ENCODE assay signal across 26 cellular contexts in genomic region chr15:43928152-43928551, GRCh38.
DNase-seq lines count a peak whose midpoint lies in the region; ATAC-seq and TF ChIP-seq lines count a peak whose summit lies in the region.
"Had no signal": no experiment of that assay in that cellular context is flagged by ENCODE, and none has a peak within 500 bp of the region (broad histone marks: within the 10 kb centered on the region; RNA-seq: fewer than 3 reads in every experiment).

No MANE protein-coding gene starts in this region.

- H3K27ac ChIP-seq in GM23338 (ENCODE audit: low read depth), result peak overlapping the region; percentile 83
- H3K27ac ChIP-seq in HUES64 (ENCODE audit: low read depth, low read length), result peak overlapping the region; percentile 79
- H3K27ac ChIP-seq in mesendoderm (ENCODE audit: low read depth, low read length), result no peak overlapping the region
- H3K27ac ChIP-seq in CD8-positive, alpha-beta T cell (ENCODE audit: low read depth, low read length), result no peak overlapping the region
- H3K27ac ChIP-seq: BLaER1 treated with 17β-estradiol and CSF1 and Interleukin-3, amounts not matched to agents 10 nM and 100 nM; PC-9; SJCRH30 had no signal

- no peak overlapping the region for H4K8ac ChIP-seq in mesendoderm (ENCODE audit: low read depth, low read length)

- H3K9me2 ChIP-seq in GM23338 (ENCODE audit: insufficient read depth), result peaks cover 8% of the 10 kb centered on the region; the same call in 1 of the 2 replicates

- no peak for TF ChIP-seq CTCF in GM23338 (conservative IDR thresholded peaks at IDR 0.05; ENCODE audit: low read depth in 2 of 2)
- no peak for TF ChIP-seq CTCF in CD8-positive, alpha-beta T cell (IDR thresholded peaks at IDR 0.05)

- no peak overlapping the region for H3K4ac ChIP-seq in mesendoderm (ENCODE audit: low read depth, low read length)

- no peak overlapping the region for H3K56ac ChIP-seq in mesendoderm (ENCODE audit: low read length)

- no peaks in the 10 kb centered on the region for H3K36me3 ChIP-seq in GM23338 (ENCODE audit: insufficient read depth)
- H3K36me3 ChIP-seq in HUES64 (ENCODE audit: insufficient read depth, low read length), result no peaks in the 10 kb centered on the region
- H3K36me3 ChIP-seq in mesendoderm (ENCODE audit: control insufficient read depth, insufficient read depth, low read length), result no peaks in the 10 kb centered on the region
- no peaks in the 10 kb centered on the region for H3K36me3 ChIP-seq in CD8-positive, alpha-beta T cell (ENCODE audit: insufficient read depth, low read length)
- H3K36me3 ChIP-seq: BLaER1 treated with 17β-estradiol and CSF1 and Interleukin-3, amounts not matched to agents 10 nM and 100 nM; HAP-1; SJCRH30 had no signal

- H2BK15ac ChIP-seq in mesendoderm (replicated peaks; ENCODE audit: low read depth), result no peak overlapping the region

- intact Hi-C loops in CD8-positive, alpha-beta T cell (cut with DNase I, micrococcal nuclease), result no loop called here

- H3K27me3 Mint-ChIP-seq in GM23338 (ENCODE audit: insufficient read depth, low read depth, poor library complexity), result peaks cover 9% of the 10 kb centered on the region
- peaks cover 14% of the 10 kb centered on the region for H3K27me3 Mint-ChIP-seq in activated T-cell treated with anti-CD3 and anti-CD28 coated beads, Interleukin-2, amount 50 U/mL, for 24 hours
- H3K27me3 Mint-ChIP-seq in CD8-positive, alpha-beta T cell (ENCODE audit: low read depth), result peaks cover 3% of the 10 kb centered on the region
- peaks cover 2 to 13% (median 8%) of the 10 kb centered on the region in 5 donors for H3K27me3 Mint-ChIP-seq in naive thymus-derived CD8-positive, alpha-beta T cell

- peaks cover 73% of the 10 kb centered on the region for H3K4me1 Mint-ChIP-seq in GM23338
- no peaks in the 10 kb centered on the region for H3K4me1 Mint-ChIP-seq in activated T-cell treated with anti-CD3 and anti-CD28 coated beads, Interleukin-2, amount 50 U/mL, for 24 hours (ENCODE audit: low read depth)
- H3K4me1 Mint-ChIP-seq in CD8-positive, alpha-beta T cell (ENCODE audit: low read depth), result no peaks in the 10 kb centered on the region
- H3K4me1 Mint-ChIP-seq in naive thymus-derived CD8-positive, alpha-beta T cell, result no peaks in the 10 kb centered on the region

- H3K4me3 ChIP-seq in GM23338, result no peak overlapping the region
- H3K4me3 ChIP-seq in HUES64 (ENCODE audit: low read length), result peak overlapping the region; percentile 2; the same call in 1 of the 2 replicates
- H3K4me3 ChIP-seq in mesendoderm (ENCODE audit: low read length), result no peak overlapping the region
- no peak overlapping the region for H3K4me3 ChIP-seq in CD8-positive, alpha-beta T cell (ENCODE audit: low read depth, low read length)
- H3K4me3 ChIP-seq: BLaER1 treated with 17β-estradiol and CSF1 and Interleukin-3, amounts not matched to agents 10 nM and 100 nM; HAP-1; PC-9; SJCRH30 had no signal

- 11% methylated on average over 5 of the region's 5 CpGs for WGBS in HUES64
- WGBS in mesendoderm (ENCODE audit: extremely low coverage, insufficient coverage, low lambda C conversion rate), result no CpG with 5 or more reads among the region's 5 CpGs

- no peak overlapping the region for H2AFZ ChIP-seq in GM23338
- H2AFZ ChIP-seq: PC-9 had no signal

- H3K18ac ChIP-seq in mesendoderm (ENCODE audit: low read length), result no peak overlapping the region

- POLR2A ChIA-PET in CD8-positive, alpha-beta T cell (lab: Charles Lee), result interaction anchor here (0.6 kb wide), 1 partner anchor 11 kb away, joined by 3 read pairs; no protein-coding TSS in a partner anchor
- POLR2A ChIA-PET in naive thymus-derived CD8-positive, alpha-beta T cell (lab: Charles Lee), result no interaction called here

- H3K27me3 ChIP-seq in GM23338 (ENCODE audit: insufficient read depth) (no peaks in the 10 kb centered on the region), HUES64 (ENCODE audit: insufficient read depth, low read length) (no peaks in the 10 kb centered on the region), mesendoderm (ENCODE audit: insufficient read depth, low read length, poor library complexity) (no peaks in the 10 kb centered on the region)
- no peaks in the 10 kb centered on the region for H3K27me3 ChIP-seq in CD8-positive, alpha-beta T cell (ENCODE audit: insufficient read depth, low read length)
- H3K27me3 ChIP-seq: BLaER1 treated with 17β-estradiol and CSF1 and Interleukin-3, amounts not matched to agents 10 nM and 100 nM had no signal

- no peaks in the 10 kb centered on the region for H3K36me3 Mint-ChIP-seq in GM23338 (ENCODE audit: low read depth)
- H3K36me3 Mint-ChIP-seq in activated T-cell treated with anti-CD3 and anti-CD28 coated beads, Interleukin-2, amount 50 U/mL, for 24 hours (ENCODE audit: low read depth), result no peaks in the 10 kb centered on the region
- no peaks in the 10 kb centered on the region for H3K36me3 Mint-ChIP-seq in CD8-positive, alpha-beta T cell
- no peaks in the 10 kb centered on the region for H3K36me3 Mint-ChIP-seq in naive thymus-derived CD8-positive, alpha-beta T cell

- H3K9me3 Mint-ChIP-seq in GM23338, result no peaks in the 10 kb centered on the region
- no peaks in the 10 kb centered on the region for H3K9me3 Mint-ChIP-seq in activated T-cell treated with anti-CD3 and anti-CD28 coated beads, Interleukin-2, amount 50 U/mL, for 24 hours
- no peaks in the 10 kb centered on the region for H3K9me3 Mint-ChIP-seq in CD8-positive, alpha-beta T cell
- no peaks in the 10 kb centered on the region for H3K9me3 Mint-ChIP-seq in naive thymus-derived CD8-positive, alpha-beta T cell
- H3K9me3 Mint-ChIP-seq: CD4-positive, alpha-beta T cell; HFFc6 had no signal

- H3K9ac ChIP-seq in HUES64 (ENCODE audit: low read depth, low read length) (peak overlapping the region; percentile 48), mesendoderm (ENCODE audit: low read length) (no peak overlapping the region)
- H3K9ac ChIP-seq: BLaER1 treated with 17β-estradiol and CSF1 and Interleukin-3, amounts not matched to agents 10 nM and 100 nM had no signal

- ATAC-seq in GM23338, result peak; percentile 89
- ATAC-seq in CD8-positive, alpha-beta T cell, result no peak
- ATAC-seq in naive thymus-derived CD8-positive, alpha-beta T cell, result no peak
- ATAC-seq: Right ventricle myocardium inferior had no signal

- CTCF ChIA-PET in CD8-positive, alpha-beta T cell (lab: Charles Lee), result interaction anchor here (1.5 kb wide), 1 partner anchor 24 kb away, joined by 4 read pairs; no protein-coding TSS in a partner anchor

- H3K4me1 ChIP-seq in GM23338 (ENCODE audit: insufficient read depth) (peaks cover 63% of the 10 kb centered on the region), HUES64 (ENCODE audit: insufficient read depth, low read length) (peaks cover 57% of the 10 kb centered on the region), mesendoderm (ENCODE audit: control insufficient read depth, low read depth, low read length) (peaks cover 23% of the 10 kb centered on the region)
- H3K4me1 ChIP-seq in CD8-positive, alpha-beta T cell (ENCODE audit: insufficient read depth, low read length), result no peaks in the 10 kb centered on the region
- H3K4me1 ChIP-seq: HAP-1, SJCRH30 had no signal

- H3K23ac ChIP-seq in mesendoderm (ENCODE audit: low read length), result no peak overlapping the region

- peak overlapping the region; percentile 44 for H3K4me3 Mint-ChIP-seq in GM23338
- H3K4me3 Mint-ChIP-seq in activated T-cell treated with anti-CD3 and anti-CD28 coated beads, Interleukin-2, amount 50 U/mL, for 24 hours, result no peak overlapping the region
- H3K4me3 Mint-ChIP-seq in CD8-positive, alpha-beta T cell, result no peak overlapping the region
- H3K4me3 Mint-ChIP-seq in naive thymus-derived CD8-positive, alpha-beta T cell, result no peak overlapping the region
- H3K4me3 Mint-ChIP-seq: CD4-positive, alpha-beta T cell; HFFc6 had no signal

- no peak overlapping the region for H3K4me2 ChIP-seq in GM23338
- no peak overlapping the region for H3K4me2 ChIP-seq in mesendoderm (ENCODE audit: low read length)
- H3K4me2 ChIP-seq: BLaER1 treated with 17β-estradiol and CSF1 and Interleukin-3, amounts not matched to agents 10 nM and 100 nM; PC-9 had no signal

- H3K9me3 ChIP-seq in HUES64 (ENCODE audit: insufficient read depth, low read depth, low read length), result no peaks in the 10 kb centered on the region
- H3K9me3 ChIP-seq in CD8-positive, alpha-beta T cell (ENCODE audit: low read length), result no peaks in the 10 kb centered on the region
- H3K9me3 ChIP-seq: BLaER1 treated with 17β-estradiol and CSF1 and Interleukin-3, amounts not matched to agents 10 nM and 100 nM; HAP-1; SJCRH30 had no signal

- H2AK5ac ChIP-seq in mesendoderm (ENCODE audit: low read length), result no peak overlapping the region

- H3K79me2 ChIP-seq in GM23338 (replicated peaks; ENCODE audit: insufficient read depth) (no peaks in the 10 kb centered on the region), mesendoderm (ENCODE audit: control insufficient read depth, insufficient read depth, low read length) (no peaks in the 10 kb centered on the region)

- H2BK5ac ChIP-seq in mesendoderm (ENCODE audit: low read length), result no peak overlapping the region

- DNase-seq in GM23338 (ENCODE audit: low spot score) (peak; percentile 93), iPS DF 19.7 (ENCODE audit: low read depth, low spot score) (peak; percentile 94), mesendoderm (peak; percentile 59)
- no peak for DNase-seq in activated T-cell treated with anti-CD3 and anti-CD28 coated beads, Interleukin-2, amount 50 U/mL, for 24 hours
- no peak for DNase-seq in CD8-positive, alpha-beta T cell
- DNase-seq in naive thymus-derived CD8-positive, alpha-beta T cell, result no peak
- DNase-seq: AML-193; CD4-positive, alpha-beta T cell; COR-L47; GF-D8; HFFc6; NCI-H1092; NCI-H1417 treated with DMSO at 0.1 percent for 48 hours; NCI-H1694 treated with DMSO at 0.1 percent for 48 hours; NCI-H2081; NCI-H2171 treated with DMSO at 0.1 percent for 48 hours; NCI-H345; NCI-H524; NCI-H82; NK-92 treated with Interleukin-12 subunit alpha and Interleukin-12 subunit beta, amount 100 ng/mL, for 24 hours; PC-9; SJCRH30 had no signal

- H4K5ac ChIP-seq in mesendoderm (ENCODE audit: low read length), result no peak overlapping the region

- no peaks in the 10 kb centered on the region for H4K20me1 ChIP-seq in GM23338 (replicated peaks; ENCODE audit: insufficient read depth)
- H4K20me1 ChIP-seq: BLaER1 treated with 17β-estradiol and CSF1 and Interleukin-3, amounts not matched to agents 10 nM and 100 nM had no signal

- no peaks in the 10 kb centered on the region for H3K79me1 ChIP-seq in mesendoderm (ENCODE audit: low read length)

- H2BK120ac ChIP-seq in mesendoderm (ENCODE audit: low read depth, low read length), result no peak overlapping the region

- H3F3A ChIP-seq in GM23338 (replicated peaks; ENCODE audit: low read depth), result peaks cover 9% of the 10 kb centered on the region; the same call in 1 of the 2 replicates

- H3K27ac Mint-ChIP-seq in GM23338, result peak overlapping the region; percentile 91
- H3K27ac Mint-ChIP-seq in activated T-cell treated with anti-CD3 and anti-CD28 coated beads, Interleukin-2, amount 50 U/mL, for 24 hours, result no peak overlapping the region
- H3K27ac Mint-ChIP-seq in CD8-positive, alpha-beta T cell, result no peak overlapping the region
- no peak overlapping the region for H3K27ac Mint-ChIP-seq in naive thymus-derived CD8-positive, alpha-beta T cell
- H3K27ac Mint-ChIP-seq: CD4-positive, alpha-beta T cell; HFFc6 had no signal

Comparison
In these comparisons a context has a peak if more than half of its experiments do, and no peak if none do; other contexts are left out.
1. DNase-seq: peak in GM23338 (single experiment), iPS DF 19.7 (single experiment) and mesendoderm (single experiment); none in activated T-cell treated with anti-CD3 and anti-CD28 coated beads, Interleukin-2, amount 50 U/mL, for 24 hours (single experiment), CD8-positive, alpha-beta T cell (0 of 7) and naive thymus-derived CD8-positive, alpha-beta T cell (0 of 10).
2. H3K27ac ChIP-seq: peak in GM23338 (single experiment) and HUES64 (single experiment); none in mesendoderm (single experiment) and CD8-positive, alpha-beta T cell (single experiment).